Comparison of ENCODE assay signal across 8 cellular contexts in genomic region chr7:116864084-116864483, GRCh38. TPM values are rescaled to one million over a fixed set of nuclear protein-coding genes. Genes with fewer than 3 reads are reported as not detected.
A peak's percentile ranks its signal among the peaks of the same experiment; 100 is the strongest.
DNase-seq lines count a peak whose midpoint lies in the region; TF ChIP-seq lines count a peak whose summit lies in the region.

No MANE protein-coding gene starts in this region.

- H3K9ac ChIP-seq in SK-N-MC (ENCODE audit: insufficient read length), result peak overlapping the region; percentile 84

- H3K27ac ChIP-seq in SK-N-MC (no peak overlapping the region), sigmoid colon (peak overlapping the region; percentile 95 to 99 (median 97))

- intact Hi-C loops in sigmoid colon (cut with DNase I), result loop anchor here (10.0 kb wide), 1 partner anchor 629 kb away; no protein-coding TSS in a partner anchor

- WGBS in sigmoid colon, 2 donors, result 19 to 38% methylated on average over 4 of the region's 4 CpGs

- no peaks in the 10 kb centered on the region for H3K27me3 ChIP-seq in sigmoid colon

- H3K9me3 ChIP-seq in SK-N-MC (ENCODE audit: low read depth, low read length), result no peaks in the 10 kb centered on the region
- H3K9me3 ChIP-seq in sigmoid colon, result no peaks in the 10 kb centered on the region

- H3K4me3 ChIP-seq in GM12875 (ENCODE audit: low read depth, low read length), result peak overlapping the region; percentile 100
- peak overlapping the region; percentile 83 for H3K4me3 ChIP-seq in SK-N-MC
- peak overlapping the region; percentile 87 for H3K4me3 ChIP-seq in fibroblast of mammary gland (ENCODE audit: control insufficient read depth, low read depth, low read length)
- H3K4me3 ChIP-seq in sigmoid colon, result peak overlapping the region; percentile 80 to 97 (median 88)

- TF ChIP-seq EP300 in sigmoid colon (IDR thresholded peaks at IDR 0.05), result no peak

- TF ChIP-seq CTCF in GM12875 (IDR thresholded peaks at IDR 0.05; ENCODE audit: borderline replicate concordance, insufficient read depth, low read depth, low read length) (no peak), fibroblast of mammary gland (conservative IDR thresholded peaks at IDR 0.05; ENCODE audit: control insufficient read depth, insufficient read depth, low read depth, low read length) (no peak), sigmoid colon (IDR thresholded peaks at IDR 0.05) (no peak)

- peaks cover 0 to 59% (median 47%) of the 10 kb centered on the region in 4 donors for H3K4me1 ChIP-seq in sigmoid colon

- peaks cover 18% of the 10 kb centered on the region for H3K36me3 ChIP-seq in SK-N-MC (ENCODE audit: insufficient read depth, low read length)
- no peaks in the 10 kb centered on the region for H3K36me3 ChIP-seq in sigmoid colon

- no peak for DNase-seq in SK-N-MC (ENCODE audit: low read depth, low spot score)
- no peak for DNase-seq in fibroblast of mammary gland (ENCODE audit: low read depth)
- no peak for DNase-seq in sigmoid colon
- no peak for DNase-seq in stimulated activated naive CD4-positive, alpha-beta T cell treated with Interleukin-2 at 50 U/mL for 16 hours (lab: John Stamatoyannopoulos, UW)
- no peak for DNase-seq in NCI-H2171 treated with DMSO at 0.1 percent for 48 hours (lab: John Stamatoyannopoulos, UW)
- no peak for DNase-seq in stimulated activated CD4-positive, alpha-beta T cell treated with anti-CD3 and anti-CD28 coated beads, Interleukin-2, amount 100 ng/mL, for 48 hours
- no peak for DNase-seq in central memory CD4-positive, alpha-beta T cell

- TF ChIP-seq POLR2A in sigmoid colon (IDR thresholded peaks at IDR 0.05), result no peak

RNA-seq across cellular contexts. Expression of gene CAPZA2, which starts 1.7 kb away (rescaled TPM):
- 100 to 1,000 TPM; 189 to 242 (median 234) TPM for total RNA-seq in sigmoid colon
- polyA plus RNA-seq in sigmoid colon, result 100 to 1,000 TPM in 2 of 3 donors, 10 to 100 TPM in 1; 75.3 to 159 (median 134) TPM
